9 cellular contexts compared by ENCODE assay signal in the genomic region with DNA sequence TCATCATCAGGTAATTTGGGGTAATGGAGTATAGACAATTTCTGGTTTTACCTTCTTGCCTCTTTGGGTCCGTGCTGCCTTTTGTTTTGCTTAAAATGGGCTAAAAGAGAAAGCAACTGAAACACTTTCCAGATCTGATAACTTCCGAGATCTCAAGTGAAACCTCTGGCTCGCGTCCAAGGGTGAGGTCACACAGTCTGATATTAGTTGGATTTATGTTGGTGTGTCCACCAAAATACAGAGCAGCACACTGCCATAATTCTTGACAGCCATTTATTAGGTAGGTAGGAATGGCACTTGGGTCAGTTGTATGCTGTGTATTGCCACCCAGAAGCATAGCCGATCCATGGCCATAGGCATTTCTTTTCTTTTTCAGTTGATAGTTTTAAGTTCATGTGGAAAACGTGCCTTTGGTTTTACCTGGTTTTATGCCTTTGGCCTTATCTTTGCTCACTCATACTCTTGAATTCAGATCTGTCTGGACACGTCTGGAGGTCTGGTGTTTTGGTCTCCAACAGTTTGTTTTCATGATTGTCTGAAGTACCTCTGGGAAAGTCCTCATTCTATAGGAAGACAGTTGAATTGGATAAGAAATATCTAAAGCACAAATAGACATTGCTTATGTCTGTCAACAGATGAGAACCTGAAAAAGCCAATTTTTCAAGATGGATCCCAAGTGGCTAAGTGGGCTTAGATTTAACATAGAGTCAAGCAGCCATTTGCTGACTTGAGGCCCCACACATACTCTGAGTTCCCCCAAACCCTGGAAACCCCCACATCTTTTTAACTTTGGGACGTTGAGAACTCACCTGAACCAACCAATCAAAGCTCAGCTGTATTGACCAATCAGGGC.
A peak's percentile ranks its signal among the peaks of the same experiment; 100 is the strongest.
DNase-seq lines count a peak whose midpoint lies in the region; ATAC-seq lines count a peak whose summit lies in the region.
"Had no signal": no experiment of that assay in that cellular context is flagged by ENCODE, and none has a peak within 500 bp of the region (broad histone marks: within the 10 kb centered on the region; RNA-seq: fewer than 3 reads in every experiment).

No MANE protein-coding gene starts in this region.

- 41% methylated on average over 8 of the region's 8 CpGs for WGBS in right cardiac atrium

- H3K27me3 ChIP-seq in right cardiac atrium (ENCODE audit: control insufficient read depth, insufficient read depth): no peaks in the 10 kb centered on the region

- H3K4me1 ChIP-seq in right cardiac atrium (ENCODE audit: control insufficient read depth, insufficient read depth, low read length): peaks cover 3% of the 10 kb centered on the region

- no peak overlapping the region for H3K27ac ChIP-seq in right cardiac atrium (ENCODE audit: low read length)
- H3K27ac ChIP-seq: C4-2B had no signal

- no peak overlapping the region for H3K4me3 ChIP-seq in right cardiac atrium (ENCODE audit: low read length)

- no peaks in the 10 kb centered on the region for H3K9me3 ChIP-seq in right cardiac atrium (ENCODE audit: control insufficient read depth, low read length)

- intact Hi-C loops in right cardiac atrium (cut with DNase I): no loop called here

- ATAC-seq in right cardiac atrium: peak in 1 of 2 donors; percentile 43
- ATAC-seq in GM18498 (IDR thresholded peaks at IDR 0.05; ENCODE audit: unreplicated experiment): no peak

- peak; percentile 30 for DNase-seq in activated T-cell treated with anti-CD3 and anti-CD28 coated beads for 1 hour (ENCODE audit: low read depth)
- no peak for DNase-seq in activated T-cell treated with anti-CD3 and anti-CD28 coated beads, Interleukin-2, amount 50 U/mL, for 1 hour
- peak; percentile 69 for DNase-seq in activated CD8-positive, alpha-beta memory T cell treated with anti-CD3 and anti-CD28 coated beads, Interleukin-2, amount 50 U/mL, for 48 hours
- DNase-seq in right cardiac atrium: peak; percentile 75 to 89 (median 82)
- peak; percentile 11 for DNase-seq in stimulated activated naive CD4-positive, alpha-beta T cell treated with Interleukin-2 at 50 U/mL for 16 hours (lab: John Stamatoyannopoulos, UW)
- no peak for DNase-seq in DMS114 treated with DMSO at 0.1 percent for 48 hours (lab: John Stamatoyannopoulos, UW; ENCODE audit: unreplicated experiment)
- no peak for DNase-seq in hepatic stellate cell (ENCODE audit: low spot score)

Comparison
In these comparisons a context has a peak if more than half of its experiments do, and no peak if none do; other contexts are left out.
1. DNase-seq: peak in activated T-cell treated with anti-CD3 and anti-CD28 coated beads for 1 hour (single experiment), activated CD8-positive, alpha-beta memory T cell treated with anti-CD3 and anti-CD28 coated beads, Interleukin-2, amount 50 U/mL, for 48 hours (single experiment), right cardiac atrium (3 of 3) and stimulated activated naive CD4-positive, alpha-beta T cell treated with Interleukin-2 at 50 U/mL for 16 hours (single experiment); none in activated T-cell treated with anti-CD3 and anti-CD28 coated beads, Interleukin-2, amount 50 U/mL, for 1 hour (single experiment), DMS114 treated with DMSO at 0.1 percent for 48 hours (single experiment) and hepatic stellate cell (single experiment).